ENCODE assay signal across 10 cellular contexts in the genomic region with DNA sequence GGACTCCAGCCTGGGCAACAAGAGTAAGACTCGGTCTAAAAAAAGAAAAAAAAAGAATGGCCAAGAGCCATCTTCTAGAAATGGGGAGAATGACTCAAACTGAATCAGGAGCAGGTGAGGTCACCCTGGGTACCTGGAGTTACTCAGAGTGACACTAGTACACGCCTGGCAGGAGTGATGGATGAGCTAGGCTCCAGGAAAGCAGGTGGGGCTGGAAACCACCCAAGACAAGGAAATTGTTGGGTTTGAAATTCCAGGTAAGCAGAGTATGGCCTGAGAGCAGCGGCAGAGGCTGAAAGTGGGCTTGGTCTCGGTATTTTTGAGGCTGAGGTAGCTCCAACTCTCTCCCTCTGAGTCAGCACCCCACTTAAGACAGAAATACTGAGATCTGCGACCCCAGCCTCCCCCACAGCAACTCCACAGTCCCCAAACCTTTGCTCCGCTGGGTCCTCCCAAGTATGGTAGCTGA. TPM values are rescaled to one million over a fixed set of nuclear protein-coding genes. Genes with fewer than 3 reads are reported as not detected.
DNase-seq lines count a peak whose midpoint lies in the region; ATAC-seq and TF ChIP-seq lines count a peak whose summit lies in the region.
"Had no signal": no experiment of that assay in that cellular context is flagged by ENCODE, and none has a peak within 500 bp of the region (broad histone marks: within the 10 kb centered on the region; RNA-seq: fewer than 3 reads in every experiment).

No MANE protein-coding gene starts in this region.

- no peaks in the 10 kb centered on the region for H3K27me3 ChIP-seq in CD4-positive, alpha-beta memory T cell (ENCODE audit: insufficient read depth, low read length)

- peaks cover 66% of the 10 kb centered on the region for H3K4me1 ChIP-seq in CD4-positive, alpha-beta memory T cell (ENCODE audit: insufficient read depth, low read length)

- intact Hi-C loops in CD4-positive, alpha-beta memory T cell (cut with micrococcal nuclease) = no loop called here
- intact Hi-C loops in posterior cingulate gyrus (cut with DNase I) = no loop called here

- no peaks in the 10 kb centered on the region for H3K9me3 ChIP-seq in CD4-positive, alpha-beta memory T cell (ENCODE audit: control insufficient read depth in 1 of 2, low read length in 2 of 2)

- H3K4me3 ChIP-seq in CD4-positive, alpha-beta memory T cell (ENCODE audit: low read length in 2 of 2) = no peak overlapping the region

- H3K27ac ChIP-seq in CD4-positive, alpha-beta memory T cell (ENCODE audit: low read depth, low read length) = no peak overlapping the region

- peaks cover 0 to 2% (median 0%) of the 10 kb centered on the region in 8 donors for H3K9me3 Mint-ChIP-seq in CD4-positive, alpha-beta memory T cell
- no peaks in the 10 kb centered on the region for H3K9me3 Mint-ChIP-seq in activated naive CD8-positive, alpha-beta T cell (ENCODE audit: low read depth)
- H3K9me3 Mint-ChIP-seq in nephron (no peaks in the 10 kb centered on the region), HFFc6 (no peaks in the 10 kb centered on the region)

- no peaks in the 10 kb centered on the region for H3K36me3 Mint-ChIP-seq in CD4-positive, alpha-beta memory T cell
- H3K36me3 Mint-ChIP-seq in activated naive CD8-positive, alpha-beta T cell = no peaks in the 10 kb centered on the region
- H3K36me3 Mint-ChIP-seq in nephron (ENCODE audit: low read depth) = no peaks in the 10 kb centered on the region
- H3K36me3 Mint-ChIP-seq in HFFc6 (ENCODE audit: low read depth) = no peaks in the 10 kb centered on the region; the same call in 1 of the 2 replicates

- POLR2A ChIA-PET in CD4-positive, alpha-beta memory T cell (lab: Charles Lee; ENCODE audit: partially characterized antibody) = interaction anchor here (0.8 to 21.8 kb wide), 7 partner anchors 12 to 40 kb away, joined by 3 to 368 read pairs (median 7); partner anchors contain the start of gene DDIT4

- peak overlapping the region; percentile 75 to 99 (median 88) for H3K27ac Mint-ChIP-seq in CD4-positive, alpha-beta memory T cell
- H3K27ac Mint-ChIP-seq in activated naive CD8-positive, alpha-beta T cell = peak overlapping the region; percentile 90
- H3K27ac Mint-ChIP-seq in nephron = peak overlapping the region in 2 of 3 experiments; percentile 7 to 13
- H3K27ac Mint-ChIP-seq in HFFc6 = no peak overlapping the region

- CTCF ChIA-PET in CD4-positive, alpha-beta memory T cell (lab: Charles Lee; ENCODE audit: partially characterized antibody) = interaction anchor here (0.6 to 3.2 kb wide), 5 partner anchors 8 to 43 kb away, joined by 4 to 13 read pairs (median 5); no protein-coding TSS in a partner anchor

- no peaks in the 10 kb centered on the region for H3K36me3 ChIP-seq in CD4-positive, alpha-beta memory T cell (ENCODE audit: insufficient read depth, low read length)

- H3K4me3 Mint-ChIP-seq in CD4-positive, alpha-beta memory T cell = peak overlapping the region in 6 of 8 donors; percentile 7 to 70 (median 34)
- peak overlapping the region; percentile 59 for H3K4me3 Mint-ChIP-seq in activated naive CD8-positive, alpha-beta T cell
- no peak overlapping the region for H3K4me3 Mint-ChIP-seq in nephron
- H3K4me3 Mint-ChIP-seq in HFFc6 = no peak overlapping the region

- ATAC-seq in GM19324 (IDR thresholded peaks at IDR 0.05; ENCODE audit: low FRiP score, unreplicated experiment) = no peak

- peak in 2 of 5 donors; percentile 9 to 57 for DNase-seq in CD4-positive, alpha-beta memory T cell
- DNase-seq in NCI-H226 = peak; percentile 58
- no peak for DNase-seq in posterior cingulate gyrus
- no peak for DNase-seq in HFFc6
- DNase-seq in AG08396 (ENCODE audit: low spot score) = no peak
- DNase-seq: DMS79 treated with DMSO at 0.1 percent for 48 hours, NCI-H82 had no signal

- H3K4me1 Mint-ChIP-seq in CD4-positive, alpha-beta memory T cell = peaks cover 41 to 67% (median 57%) of the 10 kb centered on the region in 4 donors
- peaks cover 60% of the 10 kb centered on the region for H3K4me1 Mint-ChIP-seq in activated naive CD8-positive, alpha-beta T cell (ENCODE audit: low read depth)
- H3K4me1 Mint-ChIP-seq in nephron = peaks cover 4% of the 10 kb centered on the region
- H3K4me1 Mint-ChIP-seq in HFFc6 (ENCODE audit: low read depth) = peaks cover 11% of the 10 kb centered on the region

- H3K27me3 Mint-ChIP-seq in CD4-positive, alpha-beta memory T cell = no peaks in the 10 kb centered on the region
- no peaks in the 10 kb centered on the region for H3K27me3 Mint-ChIP-seq in activated naive CD8-positive, alpha-beta T cell
- H3K27me3 Mint-ChIP-seq in nephron (ENCODE audit: low read depth) = peaks cover 5% of the 10 kb centered on the region
- H3K27me3 Mint-ChIP-seq in HFFc6 (ENCODE audit: insufficient read depth) = peaks cover 2% of the 10 kb centered on the region; the same call in 1 of the 2 replicates

- TF ChIP-seq CTCF in nephron (IDR thresholded peaks at IDR 0.05; ENCODE audit: unreplicated experiment in 3 of 3) (no peak), HFFc6 (IDR thresholded peaks at IDR 0.05) (no peak)

RNA-seq across cellular contexts. Expression of gene DDIT4, which starts 18.5 kb away (rescaled TPM):
- 10 to 100 TPM; 23.1 to 24.5 TPM for total RNA-seq in CD4-positive, alpha-beta memory T cell
- polyA plus RNA-seq in CD4-positive, alpha-beta memory T cell = 100 to 1,000 TPM; 154 to 635 TPM
- total RNA-seq in HFFc6 (2021; fragmentation: NEBNext Ultra II Directional; extraction: Animal tissue kit (Norgen Biotek cat#: 25700)) = 10 to 100 TPM; 27.7 to 32.4 (median 30.0) TPM

Comparison
In these comparisons a context has a peak if more than half of its experiments do, and no peak if none do; other contexts are left out.
1. H3K4me3 Mint-ChIP-seq: peak in CD4-positive, alpha-beta memory T cell (6 of 8) and activated naive CD8-positive, alpha-beta T cell (single experiment); none in nephron (0 of 3) and HFFc6 (single experiment).